ENCODE assay signal across 15 cellular contexts in genomic region chr11:75302346-75302745, GRCh38. TPM values are rescaled to one million over a fixed set of nuclear protein-coding genes. Genes with fewer than 3 reads are reported as not detected.
DNase-seq lines count a peak whose midpoint lies in the region; ATAC-seq and TF ChIP-seq lines count a peak whose summit lies in the region.
"Had no signal": no experiment of that assay in that cellular context is flagged by ENCODE, and none has a peak within 500 bp of the region (broad histone marks: within the 10 kb centered on the region; RNA-seq: fewer than 3 reads in every experiment).

No MANE protein-coding gene starts in this region.

- no peak for TF ChIP-seq CTCF in mucosa of descending colon (IDR thresholded peaks at IDR 0.05)
- TF ChIP-seq CTCF in upper lobe of right lung (IDR thresholded peaks at IDR 0.05): no peak
- no peak for TF ChIP-seq CTCF in CD4-positive, alpha-beta T cell (IDR thresholded peaks at IDR 0.05)

- H3K36me3 ChIP-seq in mucosa of descending colon (ENCODE audit: low read depth) (no peaks in the 10 kb centered on the region), upper lobe of right lung (no peaks in the 10 kb centered on the region)
- H3K36me3 ChIP-seq: HAP-1 had no signal

- no peaks in the 10 kb centered on the region for H3K9me3 Mint-ChIP-seq in CD4-positive, alpha-beta T cell
- H3K9me3 Mint-ChIP-seq in activated CD8-positive, alpha-beta T cell treated with anti-CD3 and anti-CD28 coated beads, Interleukin-2, amount 10 ng/mL, durations not matched to agents 7 days and 5 days (ENCODE audit: insufficient read depth): no peaks in the 10 kb centered on the region
- H3K9me3 Mint-ChIP-seq: activated CD4-positive, alpha-beta memory T cell treated with anti-CD3 and anti-CD28 coated beads, Interleukin-2, amount 10 ng/mL, durations not matched to agents 7 days and 5 days; activated T-helper 2 cell treated with anti-CD3 and anti-CD28 coated beads, Interferon-gamma antibody, Interleukin-2, Interleukin-4, amounts not matched to agents 10 μg/mL and 5 μg/mL and 100 μg/mL, durations not matched to agents 14 hours and 24 hours and 36 hours; nephron had no signal

- H3K36me3 Mint-ChIP-seq in CD4-positive, alpha-beta T cell (ENCODE audit: low read depth): peaks cover 4% of the 10 kb centered on the region
- peaks cover 3% of the 10 kb centered on the region for H3K36me3 Mint-ChIP-seq in activated CD8-positive, alpha-beta T cell treated with anti-CD3 and anti-CD28 coated beads, Interleukin-2, amount 10 ng/mL, durations not matched to agents 7 days and 5 days (ENCODE audit: low read depth)

- DNase-seq in Right ventricle myocardium inferior (ENCODE audit: missing footprints): no peak
- no peak for DNase-seq in cardiac septum (ENCODE audit: low spot score)
- no peak for DNase-seq in Right ventricle myocardium superior
- DNase-seq in mucosa of descending colon: no peak
- DNase-seq in upper lobe of right lung: no peak
- no peak for DNase-seq in CD4-positive, alpha-beta T cell
- DNase-seq in activated CD8-positive, alpha-beta T cell treated with anti-CD3 and anti-CD28 coated beads, Interleukin-2, amount 10 ng/mL, durations not matched to agents 7 days and 5 days: no peak
- DNase-seq in AG08395 (ENCODE audit: low spot score): no peak
- DNase-seq: activated CD4-positive, alpha-beta memory T cell treated with anti-CD3 and anti-CD28 coated beads, Interleukin-2, amount 10 ng/mL, durations not matched to agents 7 days and 5 days; GDM1; OCI-M1 had no signal

- no peaks in the 10 kb centered on the region for H3K27me3 ChIP-seq in upper lobe of right lung
- H3K27me3 ChIP-seq in CD4-positive, alpha-beta T cell (ENCODE audit: control insufficient read depth, insufficient read depth, low read length): no peaks in the 10 kb centered on the region

- H3K27ac ChIP-seq in upper lobe of right lung: peak overlapping the region; percentile 14
- H3K27ac ChIP-seq in CD4-positive, alpha-beta T cell (ENCODE audit: low read depth, low read length): no peak overlapping the region
- H3K27ac ChIP-seq: SK-N-MC had no signal

- H3K27me3 Mint-ChIP-seq in CD4-positive, alpha-beta T cell: no peaks in the 10 kb centered on the region
- no peaks in the 10 kb centered on the region for H3K27me3 Mint-ChIP-seq in activated CD8-positive, alpha-beta T cell treated with anti-CD3 and anti-CD28 coated beads, Interleukin-2, amount 10 ng/mL, durations not matched to agents 7 days and 5 days (ENCODE audit: low read depth)
- H3K27me3 Mint-ChIP-seq: activated CD4-positive, alpha-beta memory T cell treated with anti-CD3 and anti-CD28 coated beads, Interleukin-2, amount 10 ng/mL, durations not matched to agents 7 days and 5 days had no signal

- H3K4me1 Mint-ChIP-seq in CD4-positive, alpha-beta T cell (ENCODE audit: low read depth): peaks cover 21% of the 10 kb centered on the region
- peaks cover 4% of the 10 kb centered on the region for H3K4me1 Mint-ChIP-seq in activated CD8-positive, alpha-beta T cell treated with anti-CD3 and anti-CD28 coated beads, Interleukin-2, amount 10 ng/mL, durations not matched to agents 7 days and 5 days (ENCODE audit: low read depth)
- H3K4me1 Mint-ChIP-seq: activated CD4-positive, alpha-beta memory T cell treated with anti-CD3 and anti-CD28 coated beads, Interleukin-2, amount 10 ng/mL, durations not matched to agents 7 days and 5 days; nephron had no signal

- CTCF ChIA-PET in CD4-positive, alpha-beta T cell (lab: Charles Lee): no interaction called here
- CTCF ChIA-PET in activated CD8-positive, alpha-beta T cell treated with anti-CD3 and anti-CD28 coated beads, Interleukin-2, amount 10 ng/mL, durations not matched to agents 7 days and 5 days (lab: Charles Lee): no interaction called here

- no peak overlapping the region for H3K4me3 Mint-ChIP-seq in CD4-positive, alpha-beta T cell
- H3K4me3 Mint-ChIP-seq in activated CD8-positive, alpha-beta T cell treated with anti-CD3 and anti-CD28 coated beads, Interleukin-2, amount 10 ng/mL, durations not matched to agents 7 days and 5 days: no peak overlapping the region
- H3K4me3 Mint-ChIP-seq: activated CD4-positive, alpha-beta memory T cell treated with anti-CD3 and anti-CD28 coated beads, Interleukin-2, amount 10 ng/mL, durations not matched to agents 7 days and 5 days; nephron had no signal

- intact Hi-C loops in Right ventricle myocardium inferior (cut with DNase I): no loop called here
- intact Hi-C loops in cardiac septum (cut with DNase I): no loop called here
- intact Hi-C loops in Right ventricle myocardium superior (cut with DNase I): no loop called here
- intact Hi-C loops in mucosa of descending colon (cut with DNase I, micrococcal nuclease): no loop called here
- intact Hi-C loops in upper lobe of right lung (cut with DNase I): no loop called here
- intact Hi-C loops in CD4-positive, alpha-beta T cell (cut with DNase I, micrococcal nuclease): no loop called here

- H3K9me3 ChIP-seq in mucosa of descending colon (no peaks in the 10 kb centered on the region), upper lobe of right lung (no peaks in the 10 kb centered on the region)
- no peaks in the 10 kb centered on the region for H3K9me3 ChIP-seq in CD4-positive, alpha-beta T cell (ENCODE audit: control insufficient read depth, low read length)
- H3K9me3 ChIP-seq: HAP-1 had no signal

- H3K4me1 ChIP-seq in mucosa of descending colon (ENCODE audit: low read depth) (peaks cover 19% of the 10 kb centered on the region), upper lobe of right lung (peaks cover 36% of the 10 kb centered on the region)
- H3K4me1 ChIP-seq: HAP-1 had no signal

- ATAC-seq in Right ventricle myocardium inferior: peak; percentile 33
- peak; percentile 40 for ATAC-seq in Right ventricle myocardium superior (ENCODE audit: poor library complexity)
- ATAC-seq in mucosa of descending colon: peak; percentile 22
- ATAC-seq in upper lobe of right lung: no peak
- ATAC-seq in CD4-positive, alpha-beta T cell (ENCODE audit: poor library complexity): no peak
- ATAC-seq in activated CD8-positive, alpha-beta T cell treated with anti-CD3 and anti-CD28 coated beads, Interleukin-2, amount 10 ng/mL, durations not matched to agents 7 days and 5 days: no peak

- no peak overlapping the region for H3K4me3 ChIP-seq in mucosa of descending colon
- no peak overlapping the region for H3K4me3 ChIP-seq in upper lobe of right lung
- H3K4me3 ChIP-seq: HAP-1, SK-N-MC had no signal

- POLR2A ChIA-PET in CD4-positive, alpha-beta T cell (lab: Charles Lee): no interaction called here
- POLR2A ChIA-PET in activated CD8-positive, alpha-beta T cell treated with anti-CD3 and anti-CD28 coated beads, Interleukin-2, amount 10 ng/mL, durations not matched to agents 7 days and 5 days (lab: Charles Lee): no interaction called here

- no peak overlapping the region for H3K27ac Mint-ChIP-seq in CD4-positive, alpha-beta T cell
- H3K27ac Mint-ChIP-seq in activated CD8-positive, alpha-beta T cell treated with anti-CD3 and anti-CD28 coated beads, Interleukin-2, amount 10 ng/mL, durations not matched to agents 7 days and 5 days: no peak overlapping the region
- H3K27ac Mint-ChIP-seq: activated CD4-positive, alpha-beta memory T cell treated with anti-CD3 and anti-CD28 coated beads, Interleukin-2, amount 10 ng/mL, durations not matched to agents 7 days and 5 days; activated T-helper 2 cell treated with anti-CD3 and anti-CD28 coated beads, Interferon-gamma antibody, Interleukin-2, Interleukin-4, amounts not matched to agents 10 μg/mL and 5 μg/mL and 100 μg/mL, durations not matched to agents 14 hours and 24 hours and 36 hours; nephron had no signal

RNA-seq across cellular contexts. Expression of gene ARRB1, which starts 49.1 kb away (rescaled TPM):
- total RNA-seq in Right ventricle myocardium inferior: 30.3 TPM
- total RNA-seq in cardiac septum: 21.4 TPM
- 24.6 TPM for total RNA-seq in Right ventricle myocardium superior
- 100 to 1,000 TPM in 2 of 3 donors, 10 to 100 TPM in 1; 76.7 to 128 (median 121) TPM for total RNA-seq in mucosa of descending colon
- 188 TPM for total RNA-seq in upper lobe of right lung
- 10 to 100 TPM; 26.7 to 27.8 TPM for total RNA-seq in CD4-positive, alpha-beta T cell
- 10 to 100 TPM; 69.4 to 82.6 TPM for total RNA-seq in activated CD8-positive, alpha-beta T cell treated with anti-CD3 and anti-CD28 coated beads, Interleukin-2, amount 10 ng/mL, durations not matched to agents 7 days and 5 days

Comparison
In these comparisons a context has a peak if more than half of its experiments do, and no peak if none do; other contexts are left out.
1. ATAC-seq: peak in Right ventricle myocardium inferior (single experiment), Right ventricle myocardium superior (single experiment) and mucosa of descending colon (single experiment); none in upper lobe of right lung (single experiment), CD4-positive, alpha-beta T cell (single experiment) and activated CD8-positive, alpha-beta T cell treated with anti-CD3 and anti-CD28 coated beads, Interleukin-2, amount 10 ng/mL, durations not matched to agents 7 days and 5 days (single experiment).